17 cellular contexts compared by ENCODE assay signal in genomic region chr1:106879538-106879937, GRCh38.
DNase-seq lines count a peak whose midpoint lies in the region; ATAC-seq and TF ChIP-seq lines count a peak whose summit lies in the region.
"Had no signal": no experiment of that assay in that cellular context is flagged by ENCODE, and none has a peak within 500 bp of the region (broad histone marks: within the 10 kb centered on the region; RNA-seq: fewer than 3 reads in every experiment).

No MANE protein-coding gene starts in this region.

- intact Hi-C loops in cardiac septum (cut with DNase I): no loop called here
- intact Hi-C loops in PC-3 (cut with micrococcal nuclease): no loop called here

- peak; percentile 51 for DNase-seq in DMS153 (lab: John Stamatoyannopoulos, UW)
- DNase-seq in DMS153 treated with DMSO at 0.1 percent for 48 hours (lab: John Stamatoyannopoulos, UW; ENCODE audit: unreplicated experiment): no peak
- peak; percentile 43 for DNase-seq in NCI-H69 (lab: John Stamatoyannopoulos, UW)
- DNase-seq in cardiac septum (ENCODE audit: low spot score): peak; percentile 83
- DNase-seq in retinal pigment epithelial cell (ENCODE audit: low read depth): peak; percentile 68
- no peak for DNase-seq in DMS114 treated with DMSO at 0.1 percent for 48 hours (lab: John Stamatoyannopoulos, UW; ENCODE audit: unreplicated experiment)
- DNase-seq in PC-3: no peak
- DNase-seq: activated naive CD8-positive, alpha-beta T cell treated with anti-CD3 and anti-CD28 coated beads for 36 hours; CD8-positive, alpha-beta memory T cell; naive thymus-derived CD4-positive, alpha-beta T cell; NCI-H82; SJCRH30 had no signal

- POLR2A ChIA-PET in PC-3 (lab: Charles Lee; ENCODE audit: unreplicated experiment): no interaction called here

- H3F3A ChIP-seq in PC-3 (ENCODE audit: low read length, unreplicated experiment): no peaks in the 10 kb centered on the region

- H2AFZ ChIP-seq in PC-3 (ENCODE audit: low read length): no peak overlapping the region

- BruUV-seq in PC-3 (replicated peaks; lab: Mats Ljungman, UMichigan): no TSS peak

- H3K4me1 ChIP-seq in PC-3 (ENCODE audit: insufficient read depth, low read length): no peaks in the 10 kb centered on the region
- H3K4me1 ChIP-seq: SJCRH30 had no signal

- CTCF ChIA-PET in PC-3 (lab: Charles Lee): no interaction called here

- no peak for TF ChIP-seq CTCF in retinal pigment epithelial cell (conservative IDR thresholded peaks at IDR 0.05; ENCODE audit: low read depth, low read length)
- TF ChIP-seq CTCF in PC-3 (conservative IDR thresholded peaks at IDR 0.05; ENCODE audit: low read depth, low read length): no peak

- no peak overlapping the region for H3K4me3 ChIP-seq in retinal pigment epithelial cell (ENCODE audit: low read length)
- no peak overlapping the region for H3K4me3 ChIP-seq in PC-3 (ENCODE audit: low read length)
- H3K4me3 ChIP-seq: SJCRH30, skin epidermis, thoracic aorta had no signal

- no peaks in the 10 kb centered on the region for H3K79me2 ChIP-seq in PC-3 (ENCODE audit: low read length)

- no peaks in the 10 kb centered on the region for H3K9me2 ChIP-seq in PC-3 (replicated peaks; ENCODE audit: low read length)

- no peak for ATAC-seq in activated CD4-positive, CD25-positive, alpha-beta regulatory T cell treated with anti-CD3 and anti-CD28 coated beads, Interleukin-2, amount 50 U/mL, for 24 hours
- no peak for ATAC-seq in PC-3
- ATAC-seq: naive thymus-derived CD4-positive, alpha-beta T cell had no signal

- no peak overlapping the region for H3K9ac ChIP-seq in PC-3 (ENCODE audit: low read length)

- no peak overlapping the region for H3K27ac ChIP-seq in PC-3 (ENCODE audit: low read length)
- H3K27ac ChIP-seq: 22Rv1, HL-60, SJCRH30, skin epidermis, thoracic aorta had no signal

- H3K27me3 ChIP-seq in PC-3 (ENCODE audit: low read length): no peaks in the 10 kb centered on the region

- H3K4me2 ChIP-seq in PC-3 (ENCODE audit: low read length): no peak overlapping the region

- H3K36me3 ChIP-seq in PC-3 (ENCODE audit: low read depth, low read length): no peaks in the 10 kb centered on the region
- H3K36me3 ChIP-seq: SJCRH30, thoracic aorta had no signal

- no peaks in the 10 kb centered on the region for H3K9me3 ChIP-seq in PC-3 (ENCODE audit: low read length)
- H3K9me3 ChIP-seq: SJCRH30, thoracic aorta had no signal

- H4K20me1 ChIP-seq in PC-3 (ENCODE audit: low read length): no peaks in the 10 kb centered on the region

Comparison
In these comparisons a context has a peak if more than half of its experiments do, and no peak if none do; other contexts are left out.
1. DNase-seq: peak in DMS153 (single experiment), NCI-H69 (single experiment), cardiac septum (single experiment) and retinal pigment epithelial cell (single experiment); none in DMS153 treated with DMSO at 0.1 percent for 48 hours (single experiment), DMS114 treated with DMSO at 0.1 percent for 48 hours (single experiment) and PC-3 (single experiment).